Comparison of ENCODE assay signal across 8 cellular contexts in genomic region chr16:58022601-58023371, GRCh38. TPM values are rescaled to one million over a fixed set of nuclear protein-coding genes. Genes with fewer than 3 reads are reported as not detected.
DNase-seq lines count a peak whose midpoint lies in the region; ATAC-seq and TF ChIP-seq lines count a peak whose summit lies in the region.

No MANE protein-coding gene starts in this region.

- H3K4me1 Mint-ChIP-seq in GM23338, result peaks cover 37% of the 10 kb centered on the region

- no peak overlapping the region for H3K27ac ChIP-seq in GM23338 (ENCODE audit: low read depth)
- peak overlapping the region; percentile 79 for H3K27ac ChIP-seq in RWPE1

- ATAC-seq in GM23338 (no peak), Right ventricle myocardium inferior (peak; percentile 44), sciatic nerve (peak; percentile 68), HG02938 (IDR thresholded peaks at IDR 0.05; ENCODE audit: unreplicated experiment) (no peak), GM18858 (IDR thresholded peaks at IDR 0.05; ENCODE audit: unreplicated experiment) (no peak), GM18498 (IDR thresholded peaks at IDR 0.05; ENCODE audit: unreplicated experiment) (no peak)

- H3K79me2 ChIP-seq in GM23338 (replicated peaks; ENCODE audit: insufficient read depth), result peaks cover 8% of the 10 kb centered on the region; the same call in 1 of the 2 replicates

- no peaks in the 10 kb centered on the region for H3K9me2 ChIP-seq in GM23338 (ENCODE audit: insufficient read depth)

- no peaks in the 10 kb centered on the region for H3K36me3 Mint-ChIP-seq in GM23338 (ENCODE audit: low read depth)

- POLR2A ChIA-PET in RWPE1 (lab: Yijun Ruan, JAX; ENCODE audit: low non-redundant PET), result no interaction called here

- H3K27me3 ChIP-seq in GM23338 (ENCODE audit: insufficient read depth), result peaks cover 5% of the 10 kb centered on the region; the same call in 1 of the 2 replicates

- H3F3A ChIP-seq in GM23338 (replicated peaks; ENCODE audit: low read depth), result peaks cover 7% of the 10 kb centered on the region; the same call in 1 of the 2 replicates

- intact Hi-C loops in Right ventricle myocardium inferior (cut with DNase I), result loop anchor here (5.0 to 10.0 kb wide), 3 partner anchors 175 to 612 kb away; partner anchors contain the start of gene CSNK2A2
- intact Hi-C loops in sciatic nerve (cut with DNase I), result loop anchor here (5.0 kb wide), 1 partner anchor 105 kb away; the partner anchor contains the start of gene CFAP20

- peaks cover 10% of the 10 kb centered on the region for H3K27me3 Mint-ChIP-seq in GM23338 (ENCODE audit: insufficient read depth, low read depth, poor library complexity)

- DNase-seq in GM23338 (ENCODE audit: low spot score), result peak; percentile 29
- DNase-seq in RWPE1 (ENCODE audit: low spot score), result peak; percentile 59
- peak; percentile 87 for DNase-seq in Right ventricle myocardium inferior (ENCODE audit: missing footprints)
- DNase-seq in sciatic nerve (ENCODE audit: low spot score), result peak; percentile 79
- DNase-seq in stimulated activated CD8-positive, alpha-beta memory T cell treated with anti-CD3 and anti-CD28 coated beads, Interleukin-4, amount 100 ng/mL, for 48 hours, result no peak

- H3K4me3 Mint-ChIP-seq in GM23338, result peak overlapping the region; percentile 26; the same call in 1 of the 3 replicates

- H3K9me3 Mint-ChIP-seq in GM23338, result no peaks in the 10 kb centered on the region

- CTCF ChIA-PET in RWPE1 (lab: Yijun Ruan, JAX), result interaction anchor here (0.7 to 1.8 kb wide), 3 partner anchors 26 to 99 kb away, joined by 5 to 11 read pairs (median 5); no protein-coding TSS in a partner anchor

- H3K36me3 ChIP-seq in GM23338 (ENCODE audit: insufficient read depth), result no peaks in the 10 kb centered on the region; the same call in 1 of the 2 replicates

- H3K27ac Mint-ChIP-seq in GM23338, result no peak overlapping the region

- H4K20me1 ChIP-seq in GM23338 (replicated peaks; ENCODE audit: insufficient read depth), result no peaks in the 10 kb centered on the region

- peak overlapping the region; percentile 87 for H3K4me2 ChIP-seq in GM23338

- H3K4me3 ChIP-seq in GM23338, result peak overlapping the region; percentile 13; the same call in 1 of the 2 replicates

- TF ChIP-seq CTCF in GM23338 (conservative IDR thresholded peaks at IDR 0.05; ENCODE audit: low read depth in 2 of 2) (no peak), RWPE1 (conservative IDR thresholded peaks at IDR 0.05; ENCODE audit: low read depth) (no peak)

- no peak overlapping the region for H2AFZ ChIP-seq in GM23338

- peaks cover 25% of the 10 kb centered on the region for H3K4me1 ChIP-seq in GM23338 (ENCODE audit: insufficient read depth)

TF ChIP-seq in GM23338, 12 proteins besides CTCF, POLR2A, EP300 and RAD21:
- TF ChIP-seq, protein P1, sequence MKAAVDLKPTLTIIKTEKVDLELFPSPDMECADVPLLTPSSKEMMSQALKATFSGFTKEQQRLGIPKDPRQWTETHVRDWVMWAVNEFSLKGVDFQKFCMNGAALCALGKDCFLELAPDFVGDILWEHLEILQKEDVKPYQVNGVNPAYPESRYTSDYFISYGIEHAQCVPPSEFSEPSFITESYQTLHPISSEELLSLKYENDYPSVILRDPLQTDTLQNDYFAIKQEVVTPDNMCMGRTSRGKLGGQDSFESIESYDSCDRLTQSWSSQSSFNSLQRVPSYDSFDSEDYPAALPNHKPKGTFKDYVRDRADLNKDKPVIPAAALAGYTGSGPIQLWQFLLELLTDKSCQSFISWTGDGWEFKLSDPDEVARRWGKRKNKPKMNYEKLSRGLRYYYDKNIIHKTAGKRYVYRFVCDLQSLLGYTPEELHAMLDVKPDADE (IDR thresholded peaks at IDR 0.05), result no peak
- TF ChIP-seq EZH2 (IDR thresholded peaks at IDR 0.05; ENCODE audit: low read depth, unreplicated experiment), result no peak

RNA-seq across cellular contexts. Expression of gene MMP15, which starts 2.8 kb away (rescaled TPM):
- 72.4 and 79.1 TPM in 2 replicates for total RNA-seq in GM23338 (2014; rRNA removed; shearing (Covaris generic))
- polyA plus RNA-seq in GM23338 (2016; fragmentation: Nextera tagmentation; extraction: Ambion mirVana), result 10.9 and 11.5 TPM in 2 replicates
- 70.3 TPM for total RNA-seq in Right ventricle myocardium inferior
- 44.0 TPM for total RNA-seq in sciatic nerve

RNA-seq across cellular contexts. Expression of gene USB1, which starts 21.6 kb away (rescaled TPM):
- 102 and 118 TPM in 2 replicates for total RNA-seq in GM23338 (2014; rRNA removed; shearing (Covaris generic))
- polyA plus RNA-seq in GM23338 (2016; fragmentation: Nextera tagmentation; extraction: Ambion mirVana), result 67.1 and 79.6 TPM in 2 replicates
- total RNA-seq in Right ventricle myocardium inferior, result 36.2 TPM
- total RNA-seq in sciatic nerve, result 25.9 TPM

RNA-seq across cellular contexts. Expression of gene ZNF319, which starts 22.3 kb away (rescaled TPM):
- total RNA-seq in GM23338 (2014; rRNA removed; shearing (Covaris generic)), result 4.3 and 10.0 TPM in 2 replicates
- 1.4 and 1.7 TPM in 2 replicates for polyA plus RNA-seq in GM23338 (2016; fragmentation: Nextera tagmentation; extraction: Ambion mirVana)
- total RNA-seq in Right ventricle myocardium inferior (7.0 TPM), sciatic nerve (10.0 TPM)

RNA-seq across cellular contexts. Expression of gene CNGB1, which starts 51.9 kb away (rescaled TPM):
- total RNA-seq in GM23338 (2014; rRNA removed; shearing (Covaris generic)), result not detected in 2 replicates
- polyA plus RNA-seq in GM23338 (2016; fragmentation: Nextera tagmentation; extraction: Ambion mirVana), result not detected in 2 replicates
- total RNA-seq in Right ventricle myocardium inferior (not detected), sciatic nerve (not detected)

Comparison
In these comparisons a context has a peak if more than half of its experiments do, and no peak if none do; other contexts are left out.
1. ATAC-seq: peak in Right ventricle myocardium inferior (single experiment) and sciatic nerve (single experiment); none in GM23338 (single experiment), HG02938 (single experiment), GM18858 (single experiment) and GM18498 (single experiment).